ENCODE assay signal across 9 cellular contexts in the genomic region with DNA sequence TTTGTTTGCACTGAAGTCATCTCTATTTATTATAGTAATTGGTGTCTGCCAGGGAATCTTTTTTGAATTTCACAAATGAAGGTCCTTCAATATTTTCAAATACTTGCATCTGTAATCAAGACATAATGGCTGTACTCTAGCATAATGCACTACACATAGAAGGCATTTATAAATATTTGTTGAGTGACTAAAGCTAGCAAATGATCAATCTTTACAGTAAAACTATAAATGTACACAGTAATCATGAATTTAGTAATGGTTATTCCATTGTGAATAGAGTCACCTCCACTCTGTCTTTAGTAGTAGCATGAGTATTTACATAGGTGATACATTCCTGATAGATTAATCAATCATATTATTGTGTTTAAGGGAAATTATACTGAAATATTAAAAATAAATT.
"Had no signal": no experiment of that assay in that cellular context is flagged by ENCODE, and none has a peak within 500 bp of the region (broad histone marks: within the 10 kb centered on the region; RNA-seq: fewer than 3 reads in every experiment).

No MANE protein-coding gene starts in this region.

- ATAC-seq: GM23338, K562 had no signal

- H3K4me3 ChIP-seq: GM23338, K562 had no signal

- DNase-seq: H9, HCEC 1CT, IMR-90, KG1 had no signal

- FAIRE-seq: H1, H54, HTR-8/SVneo, K562 had no signal

- H3K4me2 ChIP-seq: GM23338 had no signal

- H2AFZ ChIP-seq: GM23338 had no signal
